8 cellular contexts compared by ENCODE assay signal in the genomic region with DNA sequence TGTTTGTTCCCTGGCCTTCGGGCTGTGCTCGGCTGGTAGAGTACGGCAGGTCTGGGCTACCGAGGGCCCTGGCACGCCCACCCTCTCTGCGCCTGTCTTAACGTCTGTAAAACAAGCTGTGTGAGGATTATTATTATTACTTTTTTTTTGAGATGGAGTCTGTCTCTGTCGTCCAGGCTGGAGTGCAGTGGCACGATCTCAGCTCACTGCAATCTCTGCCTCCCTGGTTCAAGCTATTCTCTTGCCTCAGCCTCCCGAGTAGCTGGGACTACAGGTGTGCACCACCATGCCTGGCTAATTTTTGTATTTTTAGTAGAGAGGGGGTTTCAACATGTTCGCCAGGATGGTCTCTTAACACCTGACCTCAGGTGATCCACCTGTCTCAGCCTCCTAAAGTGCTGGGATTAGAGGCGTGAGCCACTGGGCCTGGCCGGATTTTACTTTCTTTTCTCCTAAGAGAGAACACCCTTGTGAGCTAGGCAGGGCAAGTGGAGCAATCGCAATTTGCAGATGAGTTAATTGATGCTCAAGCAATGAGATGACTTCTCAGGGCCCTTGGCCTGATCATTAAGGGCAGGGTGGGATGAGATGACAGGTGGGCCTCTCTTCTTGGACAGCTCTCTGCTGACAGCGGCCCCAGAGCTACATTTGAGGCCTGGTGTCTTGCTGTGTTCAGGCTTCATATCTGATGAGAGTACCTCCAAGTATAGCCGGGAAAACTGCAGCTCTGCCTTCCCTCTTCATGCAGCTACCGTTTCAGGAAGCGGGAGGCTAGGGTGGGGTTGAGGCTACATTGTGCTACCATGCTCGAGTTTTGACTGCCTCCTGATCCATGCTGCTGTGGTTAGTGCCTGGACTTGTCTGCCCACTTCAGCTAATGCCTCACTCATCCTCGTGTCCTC. TPM values are rescaled to one million over a fixed set of nuclear protein-coding genes. Genes with fewer than 3 reads are reported as not detected.
DNase-seq lines count a peak whose midpoint lies in the region; ATAC-seq lines count a peak whose summit lies in the region.

No MANE protein-coding gene starts in this region.

- CTCF ChIA-PET in activated CD4-positive, alpha-beta T cell treated with anti-CD3 and anti-CD28 coated beads for 36 hours (lab: Charles Lee) = interaction anchor here (0.5 to 5.1 kb wide), 18 partner anchors 9 to 359 kb away, joined by 3 to 34 read pairs (median 3); a partner anchor contains a TSS

- intact Hi-C loops in activated CD4-positive, alpha-beta T cell treated with anti-CD3 and anti-CD28 coated beads for 36 hours (cut with DNase I, micrococcal nuclease) = loop anchor here (1.0 to 5.0 kb wide), 14 partner anchors 13 to 507 kb away; a partner anchor contains a TSS

- no peaks in the 10 kb centered on the region for H3K9me3 ChIP-seq in iPS-18c (ENCODE audit: control insufficient read depth, insufficient read depth, low read length)

- ATAC-seq in activated CD4-positive, alpha-beta T cell treated with anti-CD3 and anti-CD28 coated beads for 36 hours = peak; percentile 34
- ATAC-seq in HG03039 (IDR thresholded peaks at IDR 0.05; ENCODE audit: unreplicated experiment) (peak; percentile 15), HG03097 (IDR thresholded peaks at IDR 0.05; ENCODE audit: low FRiP score, unreplicated experiment) (no peak)
- ATAC-seq in activated naive CD4-positive, alpha-beta T cell treated with anti-CD3 and anti-CD28 coated beads, Interleukin-2, amount 50 U/mL, for 72 hours = peak; percentile 31 to 44
- ATAC-seq in stimulated activated naive CD8-positive, alpha-beta T cell treated with anti-CD3 and anti-CD28 coated beads, Interleukin-15, Interleukin-2, amounts not matched to agents 100 U/mL and 50 U/mL, for 24 hours = peak; percentile 8

- H3K9me3 Mint-ChIP-seq in activated CD4-positive, alpha-beta T cell treated with anti-CD3 and anti-CD28 coated beads for 36 hours (ENCODE audit: low read depth) = no peaks in the 10 kb centered on the region
- no peaks in the 10 kb centered on the region for H3K9me3 Mint-ChIP-seq in activated naive CD4-positive, alpha-beta T cell treated with anti-CD3 and anti-CD28 coated beads, Interleukin-2, amount 50 U/mL, for 72 hours

- H3K27me3 Mint-ChIP-seq in activated CD4-positive, alpha-beta T cell treated with anti-CD3 and anti-CD28 coated beads for 36 hours = no peaks in the 10 kb centered on the region

- peaks cover 14% of the 10 kb centered on the region for H3K36me3 Mint-ChIP-seq in activated CD4-positive, alpha-beta T cell treated with anti-CD3 and anti-CD28 coated beads for 36 hours (ENCODE audit: low read depth)
- no peaks in the 10 kb centered on the region for H3K36me3 Mint-ChIP-seq in activated naive CD4-positive, alpha-beta T cell treated with anti-CD3 and anti-CD28 coated beads, Interleukin-2, amount 50 U/mL, for 72 hours

- peak overlapping the region; percentile 76 for H3K4me3 Mint-ChIP-seq in activated CD4-positive, alpha-beta T cell treated with anti-CD3 and anti-CD28 coated beads for 36 hours

- peaks cover 35% of the 10 kb centered on the region for H3K4me1 Mint-ChIP-seq in activated CD4-positive, alpha-beta T cell treated with anti-CD3 and anti-CD28 coated beads for 36 hours

- POLR2A ChIA-PET in activated CD4-positive, alpha-beta T cell treated with anti-CD3 and anti-CD28 coated beads for 36 hours (lab: Charles Lee) = interaction anchor here (0.8 to 1.9 kb wide), 5 partner anchors 13 to 176 kb away, joined by 4 to 9 read pairs (median 5); a partner anchor contains a TSS

- H3K27ac Mint-ChIP-seq in activated CD4-positive, alpha-beta T cell treated with anti-CD3 and anti-CD28 coated beads for 36 hours = peak overlapping the region; percentile 85
- peak overlapping the region; percentile 84 to 87 for H3K27ac Mint-ChIP-seq in activated naive CD4-positive, alpha-beta T cell treated with anti-CD3 and anti-CD28 coated beads, Interleukin-2, amount 50 U/mL, for 72 hours

- no peak for DNase-seq in activated CD4-positive, alpha-beta T cell treated with anti-CD3 and anti-CD28 coated beads for 36 hours
- no peak for DNase-seq in activated CD4-positive, alpha-beta T cell treated with anti-CD3 and anti-CD28 coated beads for 1 hour
- DNase-seq in activated naive CD4-positive, alpha-beta T cell treated with anti-CD3 and anti-CD28 coated beads, Interleukin-2, amount 50 U/mL, for 72 hours (ENCODE audit: low spot score in 2 of 2) = no peak
- DNase-seq in stimulated activated naive CD8-positive, alpha-beta T cell treated with anti-CD3 and anti-CD28 coated beads, Interleukin-15, Interleukin-2, amounts not matched to agents 100 U/mL and 50 U/mL, for 24 hours = no peak
- no peak for DNase-seq in stimulated activated CD4-positive, alpha-beta T cell treated with anti-CD3 and anti-CD28 coated beads, Interleukin-15, amount 100 ng/mL, for 24 hours

- H3K4me3 ChIP-seq in iPS-18c (ENCODE audit: insufficient read depth, low read depth, low read length) = peak overlapping the region; percentile 82

RNA-seq across cellular contexts. Expression of a gene that starts 0.9 kb away (rescaled TPM):
- total RNA-seq in activated CD4-positive, alpha-beta T cell treated with anti-CD3 and anti-CD28 coated beads for 36 hours = 10 to 100 TPM; 15.8 to 16.3 TPM
- 10 to 100 TPM; 12.8 to 25.1 TPM for total RNA-seq in activated naive CD4-positive, alpha-beta T cell treated with anti-CD3 and anti-CD28 coated beads, Interleukin-2, amount 50 U/mL, for 72 hours

RNA-seq across cellular contexts. Expression of a gene that starts 13.0 kb away (rescaled TPM):
- total RNA-seq in activated CD4-positive, alpha-beta T cell treated with anti-CD3 and anti-CD28 coated beads for 36 hours = 100 to 1,000 TPM; 569 to 649 TPM
- total RNA-seq in activated naive CD4-positive, alpha-beta T cell treated with anti-CD3 and anti-CD28 coated beads, Interleukin-2, amount 50 U/mL, for 72 hours = 100 to 1,000 TPM; 524 to 600 TPM
